8 cellular contexts compared by ENCODE assay signal in the genomic region with DNA sequence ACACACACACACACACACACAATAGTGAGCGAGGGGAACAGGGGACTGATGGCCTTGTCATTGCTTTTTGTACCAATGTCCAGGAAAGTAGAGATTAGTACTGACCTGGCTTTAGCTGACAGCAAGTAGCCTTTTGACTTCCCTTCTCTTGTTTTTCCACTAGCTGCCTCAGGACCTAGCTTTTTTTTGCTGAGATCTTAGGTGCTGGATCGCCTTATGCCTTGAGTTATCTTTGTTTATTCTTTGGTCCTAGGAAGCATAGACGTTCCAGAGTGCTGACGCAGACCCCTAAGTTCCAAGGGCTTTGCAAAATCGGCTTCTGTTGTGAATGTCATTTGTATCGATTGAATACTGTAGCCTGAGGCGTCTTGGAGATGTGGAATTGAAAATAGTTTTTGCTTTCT. TPM values are rescaled to one million over a fixed set of nuclear protein-coding genes. Genes with fewer than 3 reads are reported as not detected.
A peak's percentile ranks its signal among the peaks of the same experiment; 100 is the strongest.
DNase-seq lines count a peak whose midpoint lies in the region; ATAC-seq, FAIRE-seq and TF ChIP-seq lines count a peak whose summit lies in the region.

Gene UTS2B, minus strand, starts transcription at position 218 of the 404 bp plus-strand sequence. CDS start 48,337 bp downstream, outside the sequence.

- peak within 1 kb of the TSS; percentile 84 for H3K9ac ChIP-seq in NT2/D1 (ENCODE audit: insufficient read length, low read depth)

- TF ChIP-seq CTCF in GM12865 (IDR thresholded peaks at IDR 0.05; ENCODE audit: insufficient read depth, low read depth, low read length, missing control alignments) = no peak
- no peak for TF ChIP-seq CTCF in type B pancreatic cell (conservative IDR thresholded peaks at IDR 0.05)

- H3K4me3 ChIP-seq in GM12865 (ENCODE audit: low read depth, low read length) (peak within 1 kb of the TSS; percentile 87), NT2/D1 (ENCODE audit: insufficient read length, low read depth) (peak within 1 kb of the TSS; percentile 69)

- no peak for FAIRE-seq in frontal cortex (lab: Jason Lieb, UNC)

- H3K36me3 ChIP-seq in NT2/D1 (ENCODE audit: insufficient read depth, insufficient read length, low read length) = no peaks in the 10 kb centered on the region

- peaks cover 35% of the 10 kb centered on the region for H3K4me1 Mint-ChIP-seq in dendritic cell treated with granulocyte-macrophage colony-stimulating factor and Interleukin-4, amounts not matched to agents 40 ng/mL and 50 ng/mL, for 4 days (ENCODE audit: low read depth)
- peaks cover 36% of the 10 kb centered on the region for H3K4me1 Mint-ChIP-seq in type B pancreatic cell (ENCODE audit: unreplicated experiment)

- H3K27me3 ChIP-seq in NT2/D1 (ENCODE audit: insufficient read depth, insufficient read length) = peaks cover 19% of the 10 kb centered on the region

- peaks cover 17% of the 10 kb centered on the region for H3K27me3 Mint-ChIP-seq in dendritic cell treated with granulocyte-macrophage colony-stimulating factor and Interleukin-4, amounts not matched to agents 40 ng/mL and 50 ng/mL, for 4 days
- H3K27me3 Mint-ChIP-seq in type B pancreatic cell = no peaks in the 10 kb centered on the region

- peaks cover 7% of the 10 kb centered on the region for H3K36me3 Mint-ChIP-seq in dendritic cell treated with granulocyte-macrophage colony-stimulating factor and Interleukin-4, amounts not matched to agents 40 ng/mL and 50 ng/mL, for 4 days (ENCODE audit: low read depth)
- no peaks in the 10 kb centered on the region for H3K36me3 Mint-ChIP-seq in type B pancreatic cell

- intact Hi-C loops in dendritic cell treated with granulocyte-macrophage colony-stimulating factor and Interleukin-4, amounts not matched to agents 40 ng/mL and 50 ng/mL, for 4 days (cut with micrococcal nuclease) = loop anchor here (5.0 kb wide), 1 partner anchor 88 kb away; no protein-coding TSS in a partner anchor

- no peaks in the 10 kb centered on the region for H3K9me3 Mint-ChIP-seq in dendritic cell treated with granulocyte-macrophage colony-stimulating factor and Interleukin-4, amounts not matched to agents 40 ng/mL and 50 ng/mL, for 4 days
- no peaks in the 10 kb centered on the region for H3K9me3 Mint-ChIP-seq in type B pancreatic cell

- no peaks in the 10 kb centered on the region for H3K4me1 ChIP-seq in NT2/D1 (ENCODE audit: insufficient read depth, insufficient read length)

- DNase-seq in GM12865 (ENCODE audit: low read depth) (peak; percentile 34), NT2/D1 (ENCODE audit: low read depth, low spot score) (no peak), medulla oblongata (ENCODE audit: extremely low spot score) (peak; percentile 46), type B pancreatic cell (ENCODE audit: extremely low spot score, unreplicated experiment) (no peak), frontal cortex (ENCODE audit: low spot score in 2 of 2) (no peak)

- H3K9me3 ChIP-seq in NT2/D1 (ENCODE audit: insufficient read depth, low read length) = no peaks in the 10 kb centered on the region

- H3K27ac Mint-ChIP-seq in dendritic cell treated with granulocyte-macrophage colony-stimulating factor and Interleukin-4, amounts not matched to agents 40 ng/mL and 50 ng/mL, for 4 days = peak within 1 kb of the TSS; percentile 82
- peak within 1 kb of the TSS; percentile 96 for H3K27ac Mint-ChIP-seq in type B pancreatic cell

- ATAC-seq in GM21529 (IDR thresholded peaks at IDR 0.05; ENCODE audit: unreplicated experiment) (no peak), HG02870 (IDR thresholded peaks at IDR 0.05; ENCODE audit: unreplicated experiment) (no peak)

- H3K4me3 Mint-ChIP-seq in dendritic cell treated with granulocyte-macrophage colony-stimulating factor and Interleukin-4, amounts not matched to agents 40 ng/mL and 50 ng/mL, for 4 days = peak within 1 kb of the TSS; percentile 79
- H3K4me3 Mint-ChIP-seq in type B pancreatic cell = peak within 1 kb of the TSS; percentile 95

RNA-seq across cellular contexts. Expression of gene UTS2B, which starts in this region (rescaled TPM):
- total RNA-seq in type B pancreatic cell (ENCODE audit: low replicate concordance) = 0.58 TPM in 1 of 2 replicates, not detected in the other
- total RNA-seq in frontal cortex = 0.41 TPM

Comparison
In these comparisons a context has a peak if more than half of its experiments do, and no peak if none do; other contexts are left out.
1. DNase-seq: peak in GM12865 (single experiment) and medulla oblongata (single experiment); none in NT2/D1 (single experiment), type B pancreatic cell (single experiment) and frontal cortex (0 of 2).